1 cellular context compared by ENCODE assay signal in genomic region chr19:21767065-21767800, GRCh38.
TF ChIP-seq lines count a peak whose summit lies in the region.

ZNF100 (minus strand) TSS chr19:21767579; CDS start chr19:21767429, 150 bp downstream.

TF ChIP-seq in HepG2, 621 proteins besides CTCF, POLR2A, EP300 and RAD21 (continued from another document):
- TF ChIP-seq HMGXB4 (CRISPR knock-in tag; IDR thresholded peaks at IDR 0.05; ENCODE audit: borderline replicate concordance in 1 of 2, low read depth in 1 of 2) = peak; percentile 46 to 52; a peak in 1 of 4 replicates
TF ChIP-seq in HepG2: peak in this region for 112.
